13 cellular contexts compared by ENCODE assay signal in the genomic region with DNA sequence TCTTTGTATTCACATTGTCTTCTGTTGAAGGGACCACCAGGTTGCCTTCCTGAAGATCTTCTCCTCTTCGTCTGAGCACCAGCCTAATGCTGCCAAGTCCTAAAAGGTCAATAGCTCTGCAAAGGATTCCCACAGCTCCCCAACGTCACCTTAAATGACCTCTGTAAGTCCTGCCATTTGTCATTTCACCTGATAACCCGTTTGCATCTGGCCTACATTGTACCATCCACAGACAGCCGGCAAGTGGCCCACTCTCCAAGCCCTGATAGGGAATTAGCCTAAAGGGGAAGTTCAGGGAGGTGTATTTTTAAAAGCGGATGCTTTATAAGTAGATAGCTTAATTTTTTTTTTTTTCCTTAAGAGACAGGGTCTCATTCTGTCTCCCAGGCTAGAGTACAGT.
"Had no signal": no experiment of that assay in that cellular context is flagged by ENCODE, and none has a peak within 500 bp of the region (broad histone marks: within the 10 kb centered on the region; RNA-seq: fewer than 3 reads in every experiment).

No MANE protein-coding gene starts in this region.

- H3K4me3 ChIP-seq: sigmoid colon, testis had no signal

- ATAC-seq: natural killer cell; stimulated activated naive CD8-positive, alpha-beta T cell treated with anti-CD3 and anti-CD28 coated beads, Interleukin-15, amount 100 ng/mL, for 72 hours had no signal

- H3K27ac ChIP-seq: sigmoid colon, testis had no signal

- H3K4me1 ChIP-seq: testis had no signal

- H3K9me3 ChIP-seq: sigmoid colon, testis had no signal

- H3K27me3 ChIP-seq: sigmoid colon, testis had no signal

- DNase-seq: activated CD4-positive, alpha-beta memory T cell treated with anti-CD3 and anti-CD28 coated beads, Interleukin-2, amount 10 ng/mL, durations not matched to agents 7 days and 5 days; activated CD4-positive, alpha-beta T cell treated with anti-CD3 and anti-CD28 coated beads for 1 hour; activated CD8-positive, alpha-beta memory T cell treated with anti-CD3 and anti-CD28 coated beads, Interleukin-2, amount 50 U/mL, for 48 hours; activated naive CD4-positive, alpha-beta T cell treated with anti-CD3 and anti-CD28 coated beads, Interleukin-2, amount 50 U/mL, for 16 hours; anterior cingulate cortex; endodermal cell; immature natural killer cell; natural killer cell; sigmoid colon; stimulated activated CD4-positive, alpha-beta T cell treated with anti-CD3 and anti-CD28 coated beads, Interleukin-2, amount 100 ng/mL, for 24 hours; stimulated activated naive CD8-positive, alpha-beta T cell treated with anti-CD3 and anti-CD28 coated beads, Interleukin-15, amount 100 ng/mL, for 72 hours; T-helper 2 cell; testis had no signal
